Comparison of ENCODE assay signal across 1 cellular context in genomic region chrX:14871767-14872166, GRCh38.
TF ChIP-seq lines count a peak whose summit lies in the region.

No MANE protein-coding gene starts in this region.

TF ChIP-seq in HepG2, 621 proteins besides CTCF, POLR2A, EP300 and RAD21:
- TF ChIP-seq ZNF629 (CRISPR knock-in tag; conservative IDR thresholded peaks at IDR 0.05) = peak; percentile 51
- no peak for TF ChIP-seq ZSCAN31 (CRISPR knock-in tag; IDR thresholded peaks at IDR 0.05; ENCODE audit: low read depth)
